Comparison of ENCODE assay signal across 8 cellular contexts in genomic region chr1:222897527-222898190, GRCh38.
DNase-seq lines count a peak whose midpoint lies in the region; ATAC-seq, FAIRE-seq and TF ChIP-seq lines count a peak whose summit lies in the region.

No MANE protein-coding gene starts in this region.

- H3K4me3 Mint-ChIP-seq in activated CD4-positive, alpha-beta memory T cell treated with anti-CD3 and anti-CD28 coated beads, Interleukin-2, amount 10 ng/mL, durations not matched to agents 7 days and 5 days = peak overlapping the region; percentile 17
- no peak overlapping the region for H3K4me3 Mint-ChIP-seq in activated CD4-positive, alpha-beta memory T cell treated with anti-CD3 and anti-CD28 coated beads for 36 hours
- no peak overlapping the region for H3K4me3 Mint-ChIP-seq in stimulated activated effector memory CD8-positive, alpha-beta T cell treated with anti-CD3 and anti-CD28 coated beads, Interleukin-12 subunit alpha, Interleukin-12 subunit beta, amount 100 ng/mL, for 72 hours

- DNase-seq in activated CD4-positive, alpha-beta memory T cell treated with anti-CD3 and anti-CD28 coated beads, Interleukin-2, amount 10 ng/mL, durations not matched to agents 7 days and 5 days = no peak
- DNase-seq in activated CD4-positive, alpha-beta memory T cell treated with anti-CD3 and anti-CD28 coated beads for 36 hours = no peak
- DNase-seq in stimulated activated effector memory CD8-positive, alpha-beta T cell treated with anti-CD3 and anti-CD28 coated beads, Interleukin-12 subunit alpha, Interleukin-12 subunit beta, amount 100 ng/mL, for 72 hours (ENCODE audit: low spot score in 2 of 2) = no peak
- no peak for DNase-seq in GOT3 (lab: John Stamatoyannopoulos, UW)
- DNase-seq in activated CD4-positive, CD25-positive, alpha-beta regulatory T cell (lab: John Stamatoyannopoulos, UW) = no peak
- no peak for DNase-seq in HUDEP-2 (lab: John Stamatoyannopoulos, UW; ENCODE audit: unreplicated experiment in 76 of 76)

- H3K4me1 Mint-ChIP-seq in activated CD4-positive, alpha-beta memory T cell treated with anti-CD3 and anti-CD28 coated beads, Interleukin-2, amount 10 ng/mL, durations not matched to agents 7 days and 5 days = peaks cover 13% of the 10 kb centered on the region
- peaks cover 15% of the 10 kb centered on the region for H3K4me1 Mint-ChIP-seq in activated CD4-positive, alpha-beta memory T cell treated with anti-CD3 and anti-CD28 coated beads for 36 hours (ENCODE audit: low read depth)
- peaks cover 9% of the 10 kb centered on the region for H3K4me1 Mint-ChIP-seq in stimulated activated effector memory CD8-positive, alpha-beta T cell treated with anti-CD3 and anti-CD28 coated beads, Interleukin-12 subunit alpha, Interleukin-12 subunit beta, amount 100 ng/mL, for 72 hours

- no peak overlapping the region for H3K27ac Mint-ChIP-seq in activated CD4-positive, alpha-beta memory T cell treated with anti-CD3 and anti-CD28 coated beads, Interleukin-2, amount 10 ng/mL, durations not matched to agents 7 days and 5 days
- no peak overlapping the region for H3K27ac Mint-ChIP-seq in activated CD4-positive, alpha-beta memory T cell treated with anti-CD3 and anti-CD28 coated beads for 36 hours
- peak overlapping the region; percentile 80 for H3K27ac Mint-ChIP-seq in stimulated activated effector memory CD8-positive, alpha-beta T cell treated with anti-CD3 and anti-CD28 coated beads, Interleukin-12 subunit alpha, Interleukin-12 subunit beta, amount 100 ng/mL, for 72 hours

- FAIRE-seq in islet of Langerhans (lab: Jason Lieb, UNC) = peak; percentile 92

- POLR2A ChIA-PET in activated CD4-positive, alpha-beta memory T cell treated with anti-CD3 and anti-CD28 coated beads, Interleukin-2, amount 10 ng/mL, durations not matched to agents 7 days and 5 days (lab: Charles Lee) = no interaction called here
- POLR2A ChIA-PET in activated CD4-positive, alpha-beta memory T cell treated with anti-CD3 and anti-CD28 coated beads for 36 hours (lab: Charles Lee) = no interaction called here

- intact Hi-C loops in activated CD4-positive, alpha-beta memory T cell treated with anti-CD3 and anti-CD28 coated beads for 36 hours (cut with micrococcal nuclease) = no loop called here

- CTCF ChIA-PET in activated CD4-positive, alpha-beta memory T cell treated with anti-CD3 and anti-CD28 coated beads, Interleukin-2, amount 10 ng/mL, durations not matched to agents 7 days and 5 days (lab: Charles Lee) = no interaction called here
- CTCF ChIA-PET in activated CD4-positive, alpha-beta memory T cell treated with anti-CD3 and anti-CD28 coated beads for 36 hours (lab: Charles Lee) = no interaction called here

- no peak for ATAC-seq in stimulated activated effector memory CD8-positive, alpha-beta T cell treated with anti-CD3 and anti-CD28 coated beads, Interleukin-12 subunit alpha, Interleukin-12 subunit beta, amount 100 ng/mL, for 72 hours

- no peak for TF ChIP-seq CTCF in WI38 (IDR thresholded peaks at IDR 0.05; ENCODE audit: low read depth, low read length)

- peak overlapping the region; percentile 33 for H3K4me3 ChIP-seq in WI38 (ENCODE audit: low read depth, low read length)

- H3K9me3 Mint-ChIP-seq in activated CD4-positive, alpha-beta memory T cell treated with anti-CD3 and anti-CD28 coated beads, Interleukin-2, amount 10 ng/mL, durations not matched to agents 7 days and 5 days = no peaks in the 10 kb centered on the region
- no peaks in the 10 kb centered on the region for H3K9me3 Mint-ChIP-seq in activated CD4-positive, alpha-beta memory T cell treated with anti-CD3 and anti-CD28 coated beads for 36 hours
- no peaks in the 10 kb centered on the region for H3K9me3 Mint-ChIP-seq in stimulated activated effector memory CD8-positive, alpha-beta T cell treated with anti-CD3 and anti-CD28 coated beads, Interleukin-12 subunit alpha, Interleukin-12 subunit beta, amount 100 ng/mL, for 72 hours

- H3K27me3 Mint-ChIP-seq in activated CD4-positive, alpha-beta memory T cell treated with anti-CD3 and anti-CD28 coated beads, Interleukin-2, amount 10 ng/mL, durations not matched to agents 7 days and 5 days = no peaks in the 10 kb centered on the region
- H3K27me3 Mint-ChIP-seq in activated CD4-positive, alpha-beta memory T cell treated with anti-CD3 and anti-CD28 coated beads for 36 hours = no peaks in the 10 kb centered on the region

- no peaks in the 10 kb centered on the region for H3K36me3 Mint-ChIP-seq in activated CD4-positive, alpha-beta memory T cell treated with anti-CD3 and anti-CD28 coated beads, Interleukin-2, amount 10 ng/mL, durations not matched to agents 7 days and 5 days (ENCODE audit: low read depth)
- peaks cover 8% of the 10 kb centered on the region for H3K36me3 Mint-ChIP-seq in activated CD4-positive, alpha-beta memory T cell treated with anti-CD3 and anti-CD28 coated beads for 36 hours
- H3K36me3 Mint-ChIP-seq in stimulated activated effector memory CD8-positive, alpha-beta T cell treated with anti-CD3 and anti-CD28 coated beads, Interleukin-12 subunit alpha, Interleukin-12 subunit beta, amount 100 ng/mL, for 72 hours = no peaks in the 10 kb centered on the region
